Comparison of ENCODE assay signal across 6 cellular contexts in the genomic region with DNA sequence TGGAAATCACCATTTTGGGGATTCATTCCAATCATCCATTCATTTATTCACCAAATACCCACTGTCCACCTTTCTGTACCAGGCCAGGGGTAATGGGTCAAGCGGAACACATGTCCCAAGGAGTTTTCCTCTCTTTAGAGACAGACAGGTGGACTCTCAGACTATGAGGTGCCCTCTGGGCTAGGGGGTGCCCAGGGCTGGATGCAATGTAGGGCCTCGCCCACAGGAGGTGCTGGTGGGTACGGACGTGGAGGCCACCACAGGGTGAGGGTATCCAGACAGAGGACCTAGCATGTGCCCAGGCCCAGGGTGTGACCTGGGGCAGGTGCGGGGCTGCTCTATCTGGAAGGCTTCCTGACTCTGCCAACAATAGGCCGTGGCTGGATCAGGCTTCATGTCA. TPM values are rescaled to one million over a fixed set of nuclear protein-coding genes. Genes with fewer than 3 reads are reported as not detected.
"Had no signal": no experiment of that assay in that cellular context is flagged by ENCODE, and none has a peak within 500 bp of the region (broad histone marks: within the 10 kb centered on the region; RNA-seq: fewer than 3 reads in every experiment).

No MANE protein-coding gene starts in this region.

RNA-seq across cellular contexts. Expression of a gene that starts 21.8 kb away (rescaled TPM):
- total RNA-seq: activated naive CD4-positive, alpha-beta T cell treated with anti-CD3 and anti-CD28 coated beads for 36 hours; activated T-helper 2 cell treated with anti-CD3 and anti-CD28 coated beads, Interferon-gamma antibody, Interleukin-2, Interleukin-4, amounts not matched to agents 10 μg/mL and 5 μg/mL and 100 μg/mL, durations not matched to agents 14 hours and 24 hours and 36 hours; epithelial cell of proximal tubule had no signal

RNA-seq across cellular contexts. Expression of a gene that starts 26.3 kb away (rescaled TPM):
- total RNA-seq: activated T-helper 2 cell treated with anti-CD3 and anti-CD28 coated beads, Interferon-gamma antibody, Interleukin-2, Interleukin-4, amounts not matched to agents 10 μg/mL and 5 μg/mL and 100 μg/mL, durations not matched to agents 14 hours and 24 hours and 36 hours; aorta; dermis microvascular lymphatic vessel endothelial cell; epithelial cell of proximal tubule; sigmoid colon had no signal
- polyA plus RNA-seq: aorta, sigmoid colon had no signal
